ENCODE assay signal across 8 cellular contexts in the genomic region with DNA sequence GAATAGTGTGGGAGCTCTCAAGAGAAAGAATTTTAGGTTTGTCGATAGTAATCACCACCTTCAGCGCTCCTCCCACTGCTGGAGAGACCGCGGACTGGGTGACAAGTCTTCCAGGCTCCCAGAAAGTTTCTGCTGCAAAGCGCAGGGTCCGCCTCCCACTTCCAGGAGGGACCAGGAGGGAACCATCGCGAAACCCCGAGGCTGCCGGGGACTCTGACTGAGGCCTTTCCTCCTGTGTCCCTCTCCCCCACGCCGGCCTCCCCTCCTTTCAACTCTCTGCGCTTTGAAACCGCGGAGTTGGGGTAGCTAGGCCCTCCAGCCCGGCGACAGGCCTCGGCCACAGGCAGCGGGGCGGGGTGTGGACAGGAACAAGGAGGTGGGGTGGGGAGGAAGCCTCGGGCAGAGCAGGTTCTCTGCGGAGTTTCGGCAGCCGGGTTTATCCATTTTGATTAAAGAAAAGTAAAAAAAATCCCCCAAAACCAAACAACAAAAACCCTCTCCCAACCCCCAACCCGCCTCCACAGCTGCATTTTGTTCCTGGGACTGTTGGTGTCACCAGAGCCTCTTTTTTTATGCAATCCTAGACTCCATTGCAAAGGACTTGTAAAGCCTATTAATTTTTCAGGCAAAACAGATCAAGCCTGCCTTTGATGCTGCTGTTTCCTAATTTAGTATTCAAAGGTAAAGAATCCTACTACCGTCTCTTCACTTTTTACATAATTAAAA. TPM values are rescaled to one million over a fixed set of nuclear protein-coding genes. Genes with fewer than 3 reads are reported as not detected.
DNase-seq lines count a peak whose midpoint lies in the region; ATAC-seq and TF ChIP-seq lines count a peak whose summit lies in the region.

No MANE protein-coding gene starts in this region.

- H3K79me2 ChIP-seq in OCI-LY7 (ENCODE audit: insufficient read depth, low read depth, low read length), result no peaks in the 10 kb centered on the region
- peaks cover 5% of the 10 kb centered on the region for H3K79me2 ChIP-seq in neural cell (replicated peaks; ENCODE audit: insufficient read depth, low read length)

- POLR2A ChIA-PET in OCI-LY7 (lab: Charles Lee), result no interaction called here

- TF ChIP-seq RAD21 in neural cell (conservative IDR thresholded peaks at IDR 0.05), result peak; percentile 85

- TF ChIP-seq CTCF in GM12873 (IDR thresholded peaks at IDR 0.05; ENCODE audit: insufficient read depth, low read depth, low read length, missing control alignments) (peak; percentile 43), OCI-LY7 (conservative IDR thresholded peaks at IDR 0.05; ENCODE audit: low read length) (0 out of 2 replicates have a peak, but pooled peaks have one; percentile 17), foreskin keratinocyte (conservative IDR thresholded peaks at IDR 0.05) (peak; percentile 50), neural cell (IDR thresholded peaks at IDR 0.05; ENCODE audit: poor library complexity, severe bottlenecking) (peak; percentile 77), suprapubic skin (IDR thresholded peaks at IDR 0.05) (no peak)

- H3K4me2 ChIP-seq in OCI-LY7 (ENCODE audit: low read length) (no peak overlapping the region), neural cell (ENCODE audit: low read length) (no peak overlapping the region)

- TF ChIP-seq EP300 in neural cell (conservative IDR thresholded peaks at IDR 0.05; ENCODE audit: poor library complexity, severe bottlenecking), result no peak
- TF ChIP-seq EP300 in suprapubic skin (IDR thresholded peaks at IDR 0.05), result no peak

- DNase-seq in OCI-LY7 (ENCODE audit: low spot score) (no peak), activated gamma-delta T cell (lab: John Stamatoyannopoulos, UW) (peak; percentile 19), foreskin keratinocyte (peak in 1 of 2 donors; percentile 9), suprapubic skin (ENCODE audit: low spot score in 2 of 2) (peak; percentile 67 to 83), GM19238 (ENCODE audit: insufficient read length, low spot score) (no peak)

- H2AFZ ChIP-seq in OCI-LY7 (ENCODE audit: low read length), result no peak overlapping the region
- H2AFZ ChIP-seq in neural cell (ENCODE audit: low read depth, low read length), result no peak overlapping the region

- no peak overlapping the region for H3K27ac ChIP-seq in OCI-LY7 (ENCODE audit: low read depth, low read length, poor library complexity, severe bottlenecking)
- H3K27ac ChIP-seq in foreskin keratinocyte, result no peak overlapping the region
- no peak overlapping the region for H3K27ac ChIP-seq in neural cell (ENCODE audit: low read length)
- H3K27ac ChIP-seq in suprapubic skin, result peak overlapping the region; percentile 39

- H4K20me1 ChIP-seq in OCI-LY7 (ENCODE audit: insufficient read depth, low read length) (no peaks in the 10 kb centered on the region), neural cell (ENCODE audit: insufficient read depth) (no peaks in the 10 kb centered on the region)

- no TSS peak for BruUV-seq in OCI-LY7 (replicated peaks; lab: Mats Ljungman, UMichigan)

- peaks cover 74% of the 10 kb centered on the region for H3K27me3 ChIP-seq in foreskin keratinocyte
- H3K27me3 ChIP-seq in neural cell (ENCODE audit: insufficient read depth, low read depth, low read length), result peaks cover 7% of the 10 kb centered on the region
- H3K27me3 ChIP-seq in suprapubic skin, result no peaks in the 10 kb centered on the region

- WGBS in suprapubic skin, result 7% methylated on average over 21 of the region's 26 CpGs

- TF ChIP-seq POLR2A in suprapubic skin (IDR thresholded peaks at IDR 0.05), result no peak

- intact Hi-C loops in OCI-LY7 (cut with micrococcal nuclease; ENCODE audit: unreplicated experiment), result loop anchor here (2.0 to 10.0 kb wide), 3 partner anchors 46 to 856 kb away; no protein-coding TSS in a partner anchor

- peak; percentile 72 for ATAC-seq in HG03064 (IDR thresholded peaks at IDR 0.05; ENCODE audit: low read depth, unreplicated experiment)
- peak; percentile 6 for ATAC-seq in foreskin keratinocyte

- H3K9me2 ChIP-seq in OCI-LY7 (ENCODE audit: insufficient read depth, low read length) (no peaks in the 10 kb centered on the region), neural cell (ENCODE audit: insufficient read depth, low read length) (no peaks in the 10 kb centered on the region)

- H3K4me3 ChIP-seq in OCI-LY7 (ENCODE audit: low read depth, low read length, poor library complexity, severe bottlenecking), result no peak overlapping the region
- H3K4me3 ChIP-seq in neural cell (ENCODE audit: low read length), result peak overlapping the region; percentile 54
- H3K4me3 ChIP-seq in suprapubic skin, result peak overlapping the region; percentile 45

- H3K4me1 ChIP-seq in OCI-LY7 (ENCODE audit: insufficient read depth, low read length, poor library complexity, severe bottlenecking) (no peaks in the 10 kb centered on the region), foreskin keratinocyte (no peaks in the 10 kb centered on the region), suprapubic skin (peaks cover 18% of the 10 kb centered on the region)

- H3F3A ChIP-seq in neural cell (ENCODE audit: insufficient read depth, low read length, poor library complexity, severe bottlenecking), result peaks cover 3% of the 10 kb centered on the region

- H3K9me3 ChIP-seq in OCI-LY7 (ENCODE audit: low read length) (no peaks in the 10 kb centered on the region), neural cell (ENCODE audit: low read length) (no peaks in the 10 kb centered on the region), suprapubic skin (no peaks in the 10 kb centered on the region)

- CTCF ChIA-PET in OCI-LY7 (lab: Charles Lee; ENCODE audit: unreplicated experiment), result no interaction called here

- H3K36me3 ChIP-seq in OCI-LY7 (ENCODE audit: insufficient read depth, low read length) (no peaks in the 10 kb centered on the region), neural cell (ENCODE audit: insufficient read depth, low read length) (no peaks in the 10 kb centered on the region), suprapubic skin (no peaks in the 10 kb centered on the region)

- H3K9ac ChIP-seq in neural cell (ENCODE audit: low read length), result peak overlapping the region; percentile 31

TF ChIP-seq in neural cell, 6 proteins besides CTCF, POLR2A, EP300 and RAD21:
- TF ChIP-seq EZH2 (IDR thresholded peaks at IDR 0.05; ENCODE audit: borderline replicate concordance, insufficient read depth, low read length, poor library complexity, severe bottlenecking) (no peak), SMC3 (conservative IDR thresholded peaks at IDR 0.05; ENCODE audit: poor library complexity) (peak; percentile 76)

RNA-seq across cellular contexts. Expression of a gene that starts 51.9 kb away (rescaled TPM):
- total RNA-seq in OCI-LY7 (2014; rRNA removed; shearing (Covaris generic)), result 2.8 and 4.1 TPM in 2 replicates
- total RNA-seq in OCI-LY7 (2022) (6.5 and 7.2 TPM in 2 replicates), foreskin keratinocyte (1.3 and 1.5 TPM in 2 replicates), suprapubic skin (10 to 100 TPM in 1 of 4 donors, 1 to 10 TPM in 3; 4.0 to 17.0 (median 6.0) TPM)
- polyA plus RNA-seq in foreskin keratinocyte (1.3 and 1.9 TPM in 2 replicates), neural cell (0.98 and 1.1 TPM in 2 replicates)
- 0.35 and 2.2 TPM in 2 replicates for polyA minus RNA-seq in neural cell

Comparison
In these comparisons a context has a peak if more than half of its experiments do, and no peak if none do; other contexts are left out.
1. CTCF ChIP-seq: peak in GM12873 (single experiment), OCI-LY7 (single experiment), foreskin keratinocyte (single experiment) and neural cell (single experiment); none in suprapubic skin (0 of 2).
2. DNase-seq: peak in activated gamma-delta T cell (single experiment) and suprapubic skin (2 of 2); none in OCI-LY7 (single experiment) and GM19238 (single experiment).